ENCODE assay signal across 6 cellular contexts in the genomic region with DNA sequence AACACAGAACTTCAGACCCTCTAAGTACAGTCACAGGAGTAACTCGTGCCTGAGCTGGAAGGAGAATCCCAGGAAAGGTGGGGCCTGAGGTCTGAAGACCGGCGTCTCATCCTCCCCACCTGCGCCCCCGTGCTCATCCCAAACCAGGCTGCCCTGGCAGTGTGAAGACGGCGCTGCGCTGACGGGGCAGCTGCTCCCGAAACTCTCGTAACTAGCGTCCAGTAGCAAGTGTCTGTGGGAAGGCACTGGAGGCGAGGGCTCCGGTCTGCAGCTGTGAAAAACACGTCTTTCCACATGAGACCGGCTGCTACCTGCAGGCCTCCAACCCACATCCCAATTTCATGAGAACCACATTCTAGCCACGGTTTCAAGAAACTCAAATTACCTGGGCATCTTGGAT.
"Had no signal": no experiment of that assay in that cellular context is flagged by ENCODE, and none has a peak within 500 bp of the region (broad histone marks: within the 10 kb centered on the region; RNA-seq: fewer than 3 reads in every experiment).

No MANE protein-coding gene starts in this region.

- H3K4me3 Mint-ChIP-seq: IgD-negative memory B cell had no signal

- H3K27ac Mint-ChIP-seq: IgD-negative memory B cell had no signal

- H3K27ac ChIP-seq: HL-60 had no signal

- H3K4me1 Mint-ChIP-seq: IgD-negative memory B cell had no signal

- DNase-seq: IMR-90, KBM-7 had no signal

- FAIRE-seq: HepG2, HTR-8/SVneo had no signal
